22 cellular contexts compared by ENCODE assay signal in genomic region chr1:47849611-47850261, GRCh38.
DNase-seq lines count a peak whose midpoint lies in the region; ATAC-seq and TF ChIP-seq lines count a peak whose summit lies in the region.
"Had no signal": no experiment of that assay in that cellular context is flagged by ENCODE, and none has a peak within 500 bp of the region (broad histone marks: within the 10 kb centered on the region; RNA-seq: fewer than 3 reads in every experiment).

No MANE protein-coding gene starts in this region.

- TF ChIP-seq CTCF in right atrium auricular region (IDR thresholded peaks at IDR 0.05) (no peak), gastroesophageal sphincter (IDR thresholded peaks at IDR 0.05) (no peak)

- ATAC-seq in right cardiac atrium (peak; percentile 61 to 76), gastroesophageal sphincter (peak; percentile 71), sciatic nerve (peak; percentile 82)
- ATAC-seq: PC-3 had no signal

- H3K36me3 ChIP-seq in right atrium auricular region (no peaks in the 10 kb centered on the region), gastroesophageal sphincter (no peaks in the 10 kb centered on the region)

- intact Hi-C loops in right cardiac atrium (cut with DNase I): no loop called here
- intact Hi-C loops in sciatic nerve (cut with DNase I): no loop called here

- no peak for TF ChIP-seq POLR2A in gastroesophageal sphincter (IDR thresholded peaks at IDR 0.05)

- DNase-seq in right cardiac atrium (peak in 2 of 3 donors; percentile 30 to 63), right atrium auricular region (ENCODE audit: low spot score) (no peak), sciatic nerve (ENCODE audit: low spot score) (no peak), islet precursor cell (no peak), OCI-M2 (lab: John Stamatoyannopoulos, UW; ENCODE audit: unreplicated experiment) (no peak), NCI-H2029 treated with DMSO at 0.1 percent for 48 hours (lab: John Stamatoyannopoulos, UW) (no peak)
- DNase-seq: C1 segment of cervical spinal cord; CD4-positive, alpha-beta memory T cell; COR-L47; DMS53; GM23248; H7; Karpas-422; NCI-H1105; NCI-H1436 treated with DMSO at 0.1 percent for 48 hours; NCI-H187 treated with DMSO at 0.1 percent for 48 hours; NCI-H446; NCI-H524 treated with DMSO at 0.1 percent for 48 hours; NCI-H774; PC-3; SHP77 had no signal

- no peaks in the 10 kb centered on the region for H3K9me3 ChIP-seq in right cardiac atrium (ENCODE audit: control insufficient read depth, low read length)
- H3K9me3 ChIP-seq in right atrium auricular region: no peaks in the 10 kb centered on the region
- H3K9me3 ChIP-seq in gastroesophageal sphincter: no peaks in the 10 kb centered on the region

- 74% methylated on average over 5 of the region's 5 CpGs for WGBS in right cardiac atrium
- WGBS in gastroesophageal sphincter (ENCODE audit: low coverage in 1 of 2), 2 donors: 60 to 92% methylated on average over 1 to 2 of the region's 5 CpGs

- H3K27me3 ChIP-seq in right cardiac atrium (ENCODE audit: control insufficient read depth, insufficient read depth) (no peaks in the 10 kb centered on the region), right atrium auricular region (no peaks in the 10 kb centered on the region), gastroesophageal sphincter (no peaks in the 10 kb centered on the region)

- no peak overlapping the region for H3K4me3 ChIP-seq in right cardiac atrium (ENCODE audit: low read length)
- no peak overlapping the region for H3K4me3 ChIP-seq in right atrium auricular region
- H3K4me3 ChIP-seq in gastroesophageal sphincter: no peak overlapping the region
- H3K4me3 ChIP-seq: GM23248 had no signal

- H3K4me1 ChIP-seq in right cardiac atrium (ENCODE audit: control insufficient read depth, insufficient read depth, low read length) (peaks cover 2% of the 10 kb centered on the region), right atrium auricular region (no peaks in the 10 kb centered on the region), gastroesophageal sphincter (peaks cover 0 to 14% (median 6%) of the 10 kb centered on the region in 3 donors)

- H3K27ac ChIP-seq in right cardiac atrium (ENCODE audit: low read length) (no peak overlapping the region), right atrium auricular region (no peak overlapping the region), gastroesophageal sphincter (no peak overlapping the region)
- H3K27ac ChIP-seq: GM23248 had no signal

- no peak for TF ChIP-seq EP300 in gastroesophageal sphincter (IDR thresholded peaks at IDR 0.05)

Comparison
In these comparisons a context has a peak if more than half of its experiments do, and no peak if none do; other contexts are left out.
1. DNase-seq: peak in right cardiac atrium (2 of 3); none in right atrium auricular region (single experiment), sciatic nerve (single experiment), islet precursor cell (single experiment), OCI-M2 (single experiment) and NCI-H2029 treated with DMSO at 0.1 percent for 48 hours (single experiment).
2. Peak in every context shown above with its lines, with median percentiles within 50 percentile points of each other: ATAC-seq.